10 cellular contexts compared by ENCODE assay signal in the genomic region with DNA sequence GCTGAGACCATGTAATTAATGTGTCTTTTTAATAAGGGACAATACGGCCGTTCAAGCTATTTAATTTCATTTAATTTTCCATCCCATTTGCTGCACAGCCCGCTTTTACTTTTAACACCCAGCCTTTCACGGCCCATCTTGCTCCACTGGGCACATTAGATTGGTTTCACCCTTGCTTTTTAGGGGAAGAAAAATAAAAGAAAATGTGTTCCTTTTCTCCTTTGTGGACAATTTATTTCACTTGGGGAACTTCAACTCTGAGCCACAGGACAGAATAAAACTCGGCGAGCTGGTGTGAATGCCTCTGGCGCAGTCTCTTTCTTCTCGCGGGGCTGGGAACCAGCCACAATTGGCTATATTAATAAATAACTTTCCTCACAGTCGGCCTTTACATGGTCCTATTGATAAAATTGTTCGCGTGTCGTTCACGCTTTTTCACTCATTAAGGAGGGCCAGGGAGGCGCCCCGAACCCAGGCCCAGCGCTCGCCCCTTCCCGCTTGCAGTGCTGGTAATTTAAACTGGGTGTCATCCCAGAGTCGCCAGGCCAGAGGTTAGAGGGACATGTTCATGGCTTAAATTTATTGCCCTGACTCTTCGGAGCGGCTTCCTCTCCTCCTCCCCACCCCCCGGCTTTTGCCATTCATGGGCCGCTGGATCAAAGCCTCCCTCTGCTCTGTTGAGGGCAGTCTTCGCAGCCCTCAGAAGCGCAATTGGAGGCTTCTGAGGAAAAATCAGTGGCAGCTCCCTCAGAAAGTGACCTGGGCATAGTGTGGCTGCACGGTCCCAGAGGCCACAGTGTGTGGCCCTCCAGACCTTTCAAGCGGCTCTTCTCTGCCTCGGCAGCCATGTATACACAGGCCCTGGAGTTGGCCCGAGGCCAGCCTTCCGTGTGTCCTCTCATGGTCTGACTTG. TPM values are rescaled to one million over a fixed set of nuclear protein-coding genes. Genes with fewer than 3 reads are reported as not detected.
DNase-seq lines count a peak whose midpoint lies in the region; ATAC-seq, FAIRE-seq and TF ChIP-seq lines count a peak whose summit lies in the region.
"Had no signal": no experiment of that assay in that cellular context is flagged by ENCODE, and none has a peak within 500 bp of the region (broad histone marks: within the 10 kb centered on the region; RNA-seq: fewer than 3 reads in every experiment).

No MANE protein-coding gene starts in this region.

- no peaks in the 10 kb centered on the region for H3K36me3 ChIP-seq in astrocyte (ENCODE audit: insufficient read depth, low read length)

- no peaks in the 10 kb centered on the region for H3K9me3 Mint-ChIP-seq in stimulated activated naive CD8-positive, alpha-beta T cell treated with anti-CD3 and anti-CD28 coated beads, Interleukin-15, Interleukin-2, amounts not matched to agents 100 ng/mL and 50 ng/mL, for 24 hours
- H3K9me3 Mint-ChIP-seq in astrocyte (ENCODE audit: unreplicated experiment): peaks cover 8% of the 10 kb centered on the region
- peaks cover 0 to 31% (median 9%) of the 10 kb centered on the region in 7 donors for H3K9me3 Mint-ChIP-seq in naive B cell

- peak overlapping the region; percentile 26 for H3K27ac Mint-ChIP-seq in stimulated activated naive CD8-positive, alpha-beta T cell treated with anti-CD3 and anti-CD28 coated beads, Interleukin-15, Interleukin-2, amounts not matched to agents 100 ng/mL and 50 ng/mL, for 24 hours
- H3K27ac Mint-ChIP-seq in astrocyte (ENCODE audit: unreplicated experiment) (peak overlapping the region; percentile 69), naive B cell (peak overlapping the region in 4 of 6 donors; percentile 44 to 92 (median 68))

- peaks cover 14% of the 10 kb centered on the region for H3K9me3 ChIP-seq in astrocyte (ENCODE audit: insufficient read depth, low read depth, low read length)

- no peak for DNase-seq in stimulated activated naive CD8-positive, alpha-beta T cell treated with anti-CD3 and anti-CD28 coated beads, Interleukin-15, Interleukin-2, amounts not matched to agents 100 U/mL and 50 U/mL, for 24 hours
- DNase-seq in astrocyte (ENCODE audit: low read depth) (no peak), naive B cell (no peak), dedifferentiated amniotic fluid mesenchymal stem cell (ENCODE audit: extremely low spot score) (no peak), amniotic stem cell (lab: John Stamatoyannopoulos, UW) (no peak), posterior vena cava (ENCODE audit: low spot score) (no peak)
- DNase-seq: NCI-H1436 had no signal

- TF ChIP-seq CTCF in astrocyte (IDR thresholded peaks at IDR 0.05; ENCODE audit: insufficient read depth, low read depth, low read length): no peak

- intact Hi-C loops in posterior vena cava (cut with DNase I): no loop called here

- no peaks in the 10 kb centered on the region for H3K79me2 ChIP-seq in astrocyte (ENCODE audit: insufficient read depth, low read length)

- no peak for FAIRE-seq in astrocyte (lab: Jason Lieb, UNC)

- H3K4me1 Mint-ChIP-seq in stimulated activated naive CD8-positive, alpha-beta T cell treated with anti-CD3 and anti-CD28 coated beads, Interleukin-15, Interleukin-2, amounts not matched to agents 100 ng/mL and 50 ng/mL, for 24 hours (ENCODE audit: low read depth): peaks cover 26% of the 10 kb centered on the region
- H3K4me1 Mint-ChIP-seq in astrocyte (ENCODE audit: low read depth, unreplicated experiment) (no peaks in the 10 kb centered on the region), naive B cell (peaks cover 9 to 41% (median 32%) of the 10 kb centered on the region in 3 donors)

- H3K27ac ChIP-seq in astrocyte (ENCODE audit: low read depth, low read length): no peak overlapping the region

- H3K27me3 ChIP-seq in astrocyte (ENCODE audit: insufficient read depth, low read length): peaks cover 96% of the 10 kb centered on the region

- H3K4me1 ChIP-seq in astrocyte (ENCODE audit: insufficient read depth, low read length): peaks cover 4% of the 10 kb centered on the region

- no peak for ATAC-seq in stimulated activated naive CD8-positive, alpha-beta T cell treated with anti-CD3 and anti-CD28 coated beads, Interleukin-15, Interleukin-2, amounts not matched to agents 100 U/mL and 50 U/mL, for 24 hours
- ATAC-seq in naive B cell (ENCODE audit: low read depth in 2 of 2) (no peak), GM18520 (IDR thresholded peaks at IDR 0.05; ENCODE audit: unreplicated experiment) (no peak)

- no peaks in the 10 kb centered on the region for H3K36me3 Mint-ChIP-seq in stimulated activated naive CD8-positive, alpha-beta T cell treated with anti-CD3 and anti-CD28 coated beads, Interleukin-15, Interleukin-2, amounts not matched to agents 100 ng/mL and 50 ng/mL, for 24 hours (ENCODE audit: low read depth)
- no peaks in the 10 kb centered on the region for H3K36me3 Mint-ChIP-seq in astrocyte (ENCODE audit: low read depth, unreplicated experiment)
- H3K36me3 Mint-ChIP-seq in naive B cell: peaks cover 0 to 9% of the 10 kb centered on the region in 2 donors

- no peaks in the 10 kb centered on the region for H4K20me1 ChIP-seq in astrocyte (ENCODE audit: insufficient read depth, low read length)

- peak overlapping the region; percentile 81 for H3K4me2 ChIP-seq in astrocyte (ENCODE audit: low read length)

- peaks cover 90% of the 10 kb centered on the region for H3K27me3 Mint-ChIP-seq in stimulated activated naive CD8-positive, alpha-beta T cell treated with anti-CD3 and anti-CD28 coated beads, Interleukin-15, Interleukin-2, amounts not matched to agents 100 ng/mL and 50 ng/mL, for 24 hours
- peaks cover 86% of the 10 kb centered on the region for H3K27me3 Mint-ChIP-seq in astrocyte (ENCODE audit: low read depth, unreplicated experiment)
- H3K27me3 Mint-ChIP-seq in naive B cell: peaks cover 75 to 93% (median 79%) of the 10 kb centered on the region in 3 donors

- peak overlapping the region; percentile 56 for H3K4me3 Mint-ChIP-seq in stimulated activated naive CD8-positive, alpha-beta T cell treated with anti-CD3 and anti-CD28 coated beads, Interleukin-15, Interleukin-2, amounts not matched to agents 100 ng/mL and 50 ng/mL, for 24 hours
- H3K4me3 Mint-ChIP-seq in astrocyte (ENCODE audit: unreplicated experiment): peak overlapping the region; percentile 20
- peak overlapping the region; percentile 73 to 86 (median 82) for H3K4me3 Mint-ChIP-seq in naive B cell

- no peak overlapping the region for H2AFZ ChIP-seq in astrocyte (ENCODE audit: low read depth, low read length)

- peak overlapping the region; percentile 41 for H3K4me3 ChIP-seq in astrocyte (ENCODE audit: insufficient read depth, low read depth, low read length)

- H3K9ac ChIP-seq in astrocyte (ENCODE audit: low read length): no peak overlapping the region

RNA-seq across cellular contexts. Expression of a gene that starts 2.2 kb away (rescaled TPM):
- total RNA-seq in astrocyte (not detected in 2 replicates), posterior vena cava (not detected)
- not detected for polyA plus RNA-seq in naive B cell (ENCODE audit: low read depth in 6 of 6)
- total RNA-seq: myocyte had no signal

RNA-seq across cellular contexts. Expression of a gene that starts 36.0 kb away (rescaled TPM):
- total RNA-seq in astrocyte: 51.5 and 51.8 TPM in 2 replicates
- 10 to 100 TPM; 41.4 to 49.7 (median 44.1) TPM for polyA plus RNA-seq in naive B cell (ENCODE audit: low read depth in 6 of 6)
- 10 to 100 TPM; 32.3 to 41.4 TPM for total RNA-seq in posterior vena cava

Comparison
In these comparisons a context has a peak if more than half of its experiments do, and no peak if none do; other contexts are left out.
1. H3K4me3 Mint-ChIP-seq: peak in every context shown above with its lines; median percentile 82 in naive B cell; 56 in stimulated activated naive CD8-positive, alpha-beta T cell treated with anti-CD3 and anti-CD28 coated beads, Interleukin-15, Interleukin-2, amounts not matched to agents 100 ng/mL and 50 ng/mL, for 24 hours; 20 in astrocyte.